ENCODE assay signal across 11 cellular contexts in genomic region chr20:23750786-23751185, GRCh38. TPM values are rescaled to one million over a fixed set of nuclear protein-coding genes. Genes with fewer than 3 reads are reported as not detected.
A peak's percentile ranks its signal among the peaks of the same experiment; 100 is the strongest.
DNase-seq lines count a peak whose midpoint lies in the region; ATAC-seq and TF ChIP-seq lines count a peak whose summit lies in the region.
"Not testable (repeated sequence)": the region's sequence is repeated elsewhere in the genome, so short reads cannot be mapped to it uniquely, and the experiment has no call there.
"Had no signal": no experiment of that assay in that cellular context is flagged by ENCODE, and none has a peak within 500 bp of the region (broad histone marks: within the 10 kb centered on the region; RNA-seq: fewer than 3 reads in every experiment).

Gene CST1, minus strand, starts transcription at chr20:23750935. Its CDS starts 69 bp downstream, at chr20:23750866.

- not testable (repeated sequence) for H3K9me3 Mint-ChIP-seq in activated CD8-positive, alpha-beta T cell treated with anti-CD3 and anti-CD28 coated beads, Interleukin-2, amount 10 ng/mL, durations not matched to agents 7 days and 5 days (ENCODE audit: insufficient read depth)

- POLR2A ChIA-PET in HCT116 (lab: Charles Lee); PC-9 (lab: Charles Lee; ENCODE audit: unreplicated experiment); activated CD8-positive, alpha-beta T cell treated with anti-CD3 and anti-CD28 coated beads, Interleukin-2, amount 10 ng/mL, durations not matched to agents 7 days and 5 days (lab: Charles Lee): not testable (repeated sequence)

- not testable (repeated sequence) for TF ChIP-seq POLR2A in HCT116 (IDR thresholded peaks at IDR 0.05; ENCODE audit: borderline replicate concordance, extremely low read depth, insufficient read depth, insufficient read length)

- not testable (repeated sequence) for H3K4me1 Mint-ChIP-seq in activated CD8-positive, alpha-beta T cell treated with anti-CD3 and anti-CD28 coated beads, Interleukin-2, amount 10 ng/mL, durations not matched to agents 7 days and 5 days (ENCODE audit: low read depth)

- not testable (repeated sequence) for H3K27ac ChIP-seq in HCT116 (ENCODE audit: low read depth, low read length); mesendoderm (ENCODE audit: low read depth, low read length); trophoblast cell (ENCODE audit: low read depth, low read length)
- H3K27ac ChIP-seq in PC-9 = peak within 1 kb of the TSS; percentile 23; the same call in 1 of the 2 replicates

- H3K27ac Mint-ChIP-seq in activated CD8-positive, alpha-beta T cell treated with anti-CD3 and anti-CD28 coated beads, Interleukin-2, amount 10 ng/mL, durations not matched to agents 7 days and 5 days = not testable (repeated sequence)

- ATAC-seq in HCT116 = peak; percentile 61
- ATAC-seq in activated CD8-positive, alpha-beta T cell treated with anti-CD3 and anti-CD28 coated beads, Interleukin-2, amount 10 ng/mL, durations not matched to agents 7 days and 5 days = not testable (repeated sequence)

- H3K36me3 ChIP-seq in HCT116 (ENCODE audit: control insufficient read depth in 1 of 2, insufficient read depth in 2 of 2, low read length in 2 of 2); PC-9 (ENCODE audit: low read depth); mesendoderm (ENCODE audit: control insufficient read depth, insufficient read depth, low read length); trophoblast cell (ENCODE audit: control insufficient read depth in 1 of 2, insufficient read depth in 2 of 2, low read length in 2 of 2): not testable (repeated sequence)

- H2BK120ac ChIP-seq in mesendoderm (ENCODE audit: low read depth, low read length); trophoblast cell (ENCODE audit: insufficient read depth, low read length, poor library complexity): not testable (repeated sequence)

- H3K4me1 ChIP-seq in HCT116 (ENCODE audit: control insufficient read depth in 1 of 2, insufficient read depth in 2 of 2, low read length in 2 of 2); mesendoderm (ENCODE audit: control insufficient read depth, low read depth, low read length); trophoblast cell (ENCODE audit: control insufficient read depth in 1 of 2, insufficient read depth in 2 of 2, low read length in 2 of 2): not testable (repeated sequence)
- peaks cover 34% of the 10 kb centered on the region for H3K4me1 ChIP-seq in PC-9 (replicated peaks; ENCODE audit: insufficient read depth)

- peak within 1 kb of the TSS; percentile 28 for H3K56ac ChIP-seq in mesendoderm (ENCODE audit: low read length)

- H3K23ac ChIP-seq in mesendoderm (ENCODE audit: low read length) = peak within 1 kb of the TSS; percentile 30
- not testable (repeated sequence) for H3K23ac ChIP-seq in trophoblast cell (ENCODE audit: low read length)

- in situ Hi-C loops in Caki2 (cut with HindIII; ENCODE audit: low pct_unique_long_range_greater_than_20kb, low sequenced_read_pairs) = not testable (repeated sequence)

- intact Hi-C loops in HCT116 (cut with micrococcal nuclease); PC-9 (cut with micrococcal nuclease; ENCODE audit: unreplicated experiment): not testable (repeated sequence)

- not testable (repeated sequence) for H4K20me1 ChIP-seq in HCT116 (ENCODE audit: insufficient read depth); PC-9 (ENCODE audit: insufficient read depth)

- not testable (repeated sequence) for H3K4ac ChIP-seq in mesendoderm (ENCODE audit: low read depth, low read length); trophoblast cell (ENCODE audit: low read depth, low read length)

- H3K9ac ChIP-seq in HCT116 (ENCODE audit: low read length); mesendoderm (ENCODE audit: low read length): not testable (repeated sequence)
- peak within 1 kb of the TSS; percentile 52 for H3K9ac ChIP-seq in trophoblast cell (ENCODE audit: low read length)

- not testable (repeated sequence) for H2AFZ ChIP-seq in HCT116 (ENCODE audit: low read depth, low read length, poor library complexity, severe bottlenecking); PC-9; trophoblast cell (ENCODE audit: insufficient read depth, low read length, poor library complexity)

- not testable (repeated sequence) for H2AK5ac ChIP-seq in mesendoderm (ENCODE audit: low read length); trophoblast cell (ENCODE audit: low read length)

- not testable (repeated sequence) for H4K91ac ChIP-seq in trophoblast cell (ENCODE audit: low read depth, low read length)

- H3K79me1 ChIP-seq in mesendoderm (ENCODE audit: low read length); trophoblast cell (ENCODE audit: low read length): not testable (repeated sequence)

- H3K27me3 Mint-ChIP-seq in activated CD8-positive, alpha-beta T cell treated with anti-CD3 and anti-CD28 coated beads, Interleukin-2, amount 10 ng/mL, durations not matched to agents 7 days and 5 days (ENCODE audit: low read depth) = not testable (repeated sequence)

- not testable (repeated sequence) for H3K36me3 Mint-ChIP-seq in activated CD8-positive, alpha-beta T cell treated with anti-CD3 and anti-CD28 coated beads, Interleukin-2, amount 10 ng/mL, durations not matched to agents 7 days and 5 days (ENCODE audit: low read depth)

- BruUV-seq in HCT116 (replicated peaks; lab: Mats Ljungman, UMichigan); PC-9 (replicated peaks; lab: Mats Ljungman, UMichigan): not testable (repeated sequence)

- not testable (repeated sequence) for H3K14ac ChIP-seq in trophoblast cell (ENCODE audit: low read length)

- H4K8ac ChIP-seq in mesendoderm (ENCODE audit: low read depth, low read length); trophoblast cell (ENCODE audit: low read depth, low read length): not testable (repeated sequence)

- not testable (repeated sequence) for H3K27me3 ChIP-seq in HCT116 (ENCODE audit: insufficient read depth, low read length); PC-9 (ENCODE audit: insufficient read depth, low read depth); mesendoderm (ENCODE audit: insufficient read depth, low read length, poor library complexity); trophoblast cell (ENCODE audit: insufficient read depth, low read length)

- CTCF ChIA-PET in HCT116 (lab: Charles Lee); PC-9 (lab: Charles Lee); activated CD8-positive, alpha-beta T cell treated with anti-CD3 and anti-CD28 coated beads, Interleukin-2, amount 10 ng/mL, durations not matched to agents 7 days and 5 days (lab: Charles Lee): not testable (repeated sequence)

- TF ChIP-seq CTCF in HCT116 (IDR thresholded peaks at IDR 0.05 in 2 of 3, conservative IDR thresholded peaks at IDR 0.05 in 1 of 3; ENCODE audit: borderline replicate concordance in 1 of 3, insufficient read depth in 1 of 3, low read depth in 2 of 3, low read length in 2 of 3); PC-9 (conservative IDR thresholded peaks at IDR 0.05): not testable (repeated sequence)

- no CpG with 5 or more reads among the region's 3 CpGs for WGBS in mesendoderm (ENCODE audit: extremely low coverage, insufficient coverage, low lambda C conversion rate)
- WGBS in trophoblast cell (ENCODE audit: extremely low coverage, insufficient coverage, insufficient read length) = 100% methylated on average over 1 of the region's 3 CpGs

- H3K9me2 ChIP-seq in HCT116 (ENCODE audit: insufficient read depth); PC-9 (ENCODE audit: insufficient read depth): not testable (repeated sequence)

- not testable (repeated sequence) for H3F3A ChIP-seq in PC-9 (ENCODE audit: insufficient read depth, low read depth)

- H2BK15ac ChIP-seq in mesendoderm (replicated peaks; ENCODE audit: low read depth) = not testable (repeated sequence)

- H3K79me2 ChIP-seq in HCT116 (ENCODE audit: insufficient read depth, low read length); PC-9 (ENCODE audit: low read depth); mesendoderm (ENCODE audit: control insufficient read depth, insufficient read depth, low read length); trophoblast cell (ENCODE audit: control insufficient read depth, insufficient read depth, low read length, poor library complexity): not testable (repeated sequence)

- not testable (repeated sequence) for H3K4me2 ChIP-seq in HCT116 (ENCODE audit: low read length); mesendoderm (ENCODE audit: low read length); trophoblast cell (ENCODE audit: low read length)
- 0 out of 2 replicates have a peak within 1 kb of the TSS, but pooled peaks have one; percentile 15 for H3K4me2 ChIP-seq in PC-9

- not testable (repeated sequence) for H3K4me3 ChIP-seq in HCT116 (replicated peaks in 1 of 2; ENCODE audit: low read depth in 1 of 2, low read length in 2 of 2); PC-9; mesendoderm (ENCODE audit: low read length); trophoblast cell (ENCODE audit: low read depth, low read length)

- H4K12ac ChIP-seq in trophoblast cell (ENCODE audit: low read depth, low read length) = not testable (repeated sequence)

- not testable (repeated sequence) for DNase-seq in Caki2 (ENCODE audit: low read depth); HCT116 (ENCODE audit: low read depth, low spot score); PC-9; glomerular endothelial cell (ENCODE audit: extremely low read depth, low read depth, low spot score); mesendoderm; trophoblast cell
- DNase-seq in activated CD8-positive, alpha-beta T cell treated with anti-CD3 and anti-CD28 coated beads, Interleukin-2, amount 10 ng/mL, durations not matched to agents 7 days and 5 days = peak; percentile 8

- H3K4me3 Mint-ChIP-seq in activated CD8-positive, alpha-beta T cell treated with anti-CD3 and anti-CD28 coated beads, Interleukin-2, amount 10 ng/mL, durations not matched to agents 7 days and 5 days = not testable (repeated sequence)

- not testable (repeated sequence) for H3K9me3 ChIP-seq in HCT116 (ENCODE audit: control insufficient read depth in 1 of 2, insufficient read depth in 1 of 2, low read depth in 1 of 2, low read length in 2 of 2); PC-9 (ENCODE audit: insufficient read depth, low read depth); trophoblast cell (ENCODE audit: insufficient read depth, low read depth, low read length)

- peak within 1 kb of the TSS; percentile 24 for H3K18ac ChIP-seq in mesendoderm (ENCODE audit: low read length)
- H3K18ac ChIP-seq in trophoblast cell (ENCODE audit: low read length) = not testable (repeated sequence)

- not testable (repeated sequence) for H2BK5ac ChIP-seq in mesendoderm (ENCODE audit: low read length); trophoblast cell (ENCODE audit: low read depth, low read length, poor library complexity)

- H2BK12ac ChIP-seq in trophoblast cell (ENCODE audit: low read length) = not testable (repeated sequence)

- RAD21 ChIA-PET in HCT116 (lab: Charles Lee; ENCODE audit: low non-redundant PET in 1 of 2, low total read pairs in 2 of 2, uncharacterized antibody in 2 of 2, unreplicated experiment in 2 of 2) = not testable (repeated sequence)

- not testable (repeated sequence) for TF ChIP-seq RAD21 in HCT116 (IDR thresholded peaks at IDR 0.05; ENCODE audit: low read depth)

- H4K5ac ChIP-seq in mesendoderm (ENCODE audit: low read length) = not testable (repeated sequence)

RNA-seq across cellular contexts. Expression of gene CST1, which starts in this region (rescaled TPM):
- 29.3 and 53.5 TPM in 2 replicates for total RNA-seq in Caki2 (2014; rRNA removed; shearing (Covaris generic); ENCODE audit: low replicate concordance)
- not detected for total RNA-seq in HCT116 (2021; ENCODE audit: unreplicated experiment)
- polyA plus RNA-seq in HCT116 (2012) = 0.10 TPM in 1 of 2 replicates, not detected in the other
- 0.76 TPM in 1 of 2 replicates, not detected in the other for total RNA-seq in PC-9 (2021)
- not detected for total RNA-seq in activated CD8-positive, alpha-beta T cell treated with anti-CD3 and anti-CD28 coated beads, Interleukin-2, amount 10 ng/mL, durations not matched to agents 7 days and 5 days
- total RNA-seq in glomerular endothelial cell = 18.0 and 24.5 TPM in 2 replicates
- 2.0 TPM for polyA plus RNA-seq in mesendoderm (2013, experiment 1 of 2)
- 1.8 TPM for polyA plus RNA-seq in mesendoderm (2013, experiment 2 of 2)
- 62.2 and 66.3 TPM in 2 replicates for polyA plus RNA-seq in trophoblast cell (2013)
- total RNA-seq: CD4-positive, alpha-beta T cell; CD8-positive, alpha-beta memory T cell; HFFc6 had no signal
- polyA plus RNA-seq: CD14-positive monocyte; CD8-positive, alpha-beta memory T cell had no signal

Comparison
In these comparisons a context has a peak if more than half of its experiments do, and no peak if none do; other contexts are left out.
1. RNA of gene CST1 (total RNA-seq): 29.3 to 53.5 TPM in Caki2 and 18.0 to 24.5 TPM in glomerular endothelial cell; 0.76 TPM in PC-9, not detected in HCT116 (single experiment) and not detected in activated CD8-positive, alpha-beta T cell treated with anti-CD3 and anti-CD28 coated beads, Interleukin-2, amount 10 ng/mL, durations not matched to agents 7 days and 5 days; every median in the first group is over 10 times any median in the second.
2. Peak in ATAC-seq in HCT116; RNA of the gene not detected or under 1 TPM.
3. Peak in DNase-seq in activated CD8-positive, alpha-beta T cell treated with anti-CD3 and anti-CD28 coated beads, Interleukin-2, amount 10 ng/mL, durations not matched to agents 7 days and 5 days; RNA of the gene not detected or under 1 TPM.